ENCODE assay signal across 8 cellular contexts in genomic region chr9:26945591-26945990, GRCh38. TPM values are rescaled to one million over a fixed set of nuclear protein-coding genes. Genes with fewer than 3 reads are reported as not detected.
DNase-seq lines count a peak whose midpoint lies in the region; ATAC-seq and TF ChIP-seq lines count a peak whose summit lies in the region.

No MANE protein-coding gene starts in this region.

- no peak for TF ChIP-seq CTCF in fibroblast of the aortic adventitia (IDR thresholded peaks at IDR 0.05; ENCODE audit: insufficient read depth, low read length)

- H3K4me1 ChIP-seq in skeletal muscle tissue (ENCODE audit: control insufficient read depth in 3 of 3, insufficient read depth in 3 of 3, low read length in 3 of 3) = peaks cover 13 to 16% (median 14%) of the 10 kb centered on the region in 3 donors

- peaks cover 4 to 10% of the 10 kb centered on the region in 2 donors for H3K27me3 Mint-ChIP-seq in T-cell

- peak overlapping the region; percentile 85 to 97 (median 89) for H3K4me3 Mint-ChIP-seq in T-cell

- H3K9ac ChIP-seq in skeletal muscle tissue (ENCODE audit: low read depth in 1 of 3, low read length in 3 of 3) = peak overlapping the region in 2 of 3 donors; percentile 96 to 100

- peak; percentile 5 for DNase-seq in DMS53 (lab: John Stamatoyannopoulos, UW)
- no peak for DNase-seq in DMS53 treated with DMSO at 0.1 percent for 48 hours (lab: John Stamatoyannopoulos, UW; ENCODE audit: unreplicated experiment)
- no peak for DNase-seq in T-cell
- DNase-seq in fibroblast of the aortic adventitia (ENCODE audit: low read depth) = no peak
- no peak for DNase-seq in midbrain (lab: John Stamatoyannopoulos, UW)
- DNase-seq in SKM-1 (lab: John Stamatoyannopoulos, UW; ENCODE audit: unreplicated experiment) = no peak

- POLR2A ChIA-PET in T-cell (lab: Charles Lee) = interaction anchor here (0.5 to 0.7 kb wide), 2 partner anchors 10 to 44 kb away, joined by 3 to 4 read pairs; partner anchors contain the start of gene IFT74 (in 1 of the 2)

- H3K4me3 ChIP-seq in fibroblast of the aortic adventitia (ENCODE audit: low read depth, low read length) (peak overlapping the region; percentile 91), skeletal muscle tissue (ENCODE audit: low read length in 3 of 3) (peak overlapping the region; percentile 86 to 98 (median 96))

- CTCF ChIA-PET in T-cell (lab: Charles Lee) = interaction anchor here in 1 of 2 donors (0.9 kb wide), 1 partner anchor 11 kb away, joined by 3 read pairs; the partner anchor contains the start of gene IFT74

- H3K9me3 Mint-ChIP-seq in T-cell = no peaks in the 10 kb centered on the region

- ATAC-seq in T-cell (replicated peaks in 1 of 4) (no peak), GM19023 (IDR thresholded peaks at IDR 0.05; ENCODE audit: unreplicated experiment) (no peak)

- no peaks in the 10 kb centered on the region for H3K36me3 ChIP-seq in skeletal muscle tissue (ENCODE audit: control insufficient read depth in 3 of 3, insufficient read depth in 3 of 3, low read length in 3 of 3)

- peak overlapping the region; percentile 4 to 98 for H3K27ac Mint-ChIP-seq in T-cell

- peaks cover 61 to 65% (median 64%) of the 10 kb centered on the region in 3 donors for H3K4me1 Mint-ChIP-seq in T-cell

- H3K27me3 ChIP-seq in skeletal muscle tissue (ENCODE audit: control insufficient read depth in 3 of 3, insufficient read depth in 3 of 3, low read length in 3 of 3) = no peaks in the 10 kb centered on the region

- no peaks in the 10 kb centered on the region for H3K9me3 ChIP-seq in skeletal muscle tissue (ENCODE audit: control insufficient read depth in 3 of 3, low read length in 3 of 3)

- peaks cover 10% of the 10 kb centered on the region for H3K36me3 Mint-ChIP-seq in T-cell

- peak overlapping the region; percentile 99 for H3K27ac ChIP-seq in skeletal muscle tissue (ENCODE audit: low read depth, low read length)

RNA-seq across cellular contexts. Expression of gene PLAA, which starts 1.5 kb away (rescaled TPM):
- total RNA-seq in T-cell = 10 to 100 TPM; 19.9 to 29.9 (median 23.7) TPM
- total RNA-seq in fibroblast of the aortic adventitia (ENCODE audit: low replicate concordance) = 35.2 and 51.0 TPM in 2 replicates
- total RNA-seq in skeletal muscle tissue = 28.2 TPM

RNA-seq across cellular contexts. Expression of gene IFT74, which starts 10.6 kb away (rescaled TPM):
- total RNA-seq in T-cell = 10 to 100 TPM in 2 of 5 donors, 1 to 10 TPM in 3; 6.2 to 11.1 (median 8.9) TPM
- 19.2 and 21.4 TPM in 2 replicates for total RNA-seq in fibroblast of the aortic adventitia (ENCODE audit: low replicate concordance)
- total RNA-seq in skeletal muscle tissue = 9.4 TPM

RNA-seq across cellular contexts. Expression of gene CAAP1, which starts 53.0 kb away (rescaled TPM):
- 10 to 100 TPM; 13.0 to 21.5 (median 16.3) TPM for total RNA-seq in T-cell
- total RNA-seq in fibroblast of the aortic adventitia (ENCODE audit: low replicate concordance) = 19.0 and 50.9 TPM in 2 replicates
- 12.5 TPM for total RNA-seq in skeletal muscle tissue

RNA-seq across cellular contexts. Expression of gene LRRC19, which starts 59.9 kb away (rescaled TPM):
- total RNA-seq in T-cell (not detected), fibroblast of the aortic adventitia (ENCODE audit: low replicate concordance) (not detected in 2 replicates), skeletal muscle tissue (not detected)
